In genomic region chr20:49846206-49846807, GRCh38 we compare ENCODE assay signal across 8 cellular contexts. TPM values are rescaled to one million over a fixed set of nuclear protein-coding genes. Genes with fewer than 3 reads are reported as not detected.
A peak's percentile ranks its signal among the peaks of the same experiment; 100 is the strongest.
DNase-seq lines count a peak whose midpoint lies in the region; ATAC-seq and TF ChIP-seq lines count a peak whose summit lies in the region.

No MANE protein-coding gene starts in this region.

- DNase-seq in CD4-positive, CD25-positive, alpha-beta regulatory T cell: peak; percentile 27 to 69 (median 67)
- DNase-seq in HCEC 1CT: peak; percentile 57
- DNase-seq in NCI-H748 (lab: John Stamatoyannopoulos, UW; ENCODE audit: unreplicated experiment): peak; percentile 31
- peak; percentile 76 for DNase-seq in activated CD8-positive, alpha-beta T cell treated with anti-CD3 and anti-CD28 coated beads, Interleukin-2, amount 10 ng/mL, durations not matched to agents 7 days and 5 days
- peak; percentile 80 for DNase-seq in fibroblast of peridontal ligament (ENCODE audit: extremely low read depth)
- peak; percentile 42 for DNase-seq in omental fat pad (ENCODE audit: low spot score)
- DNase-seq in aorta: no peak

- peaks cover 17 to 32% (median 21%) of the 10 kb centered on the region in 4 donors for H3K4me1 Mint-ChIP-seq in CD4-positive, CD25-positive, alpha-beta regulatory T cell
- peaks cover 9% of the 10 kb centered on the region for H3K4me1 Mint-ChIP-seq in activated CD8-positive, alpha-beta T cell treated with anti-CD3 and anti-CD28 coated beads, Interleukin-2, amount 10 ng/mL, durations not matched to agents 7 days and 5 days (ENCODE audit: low read depth)

- H3K27me3 Mint-ChIP-seq in CD4-positive, CD25-positive, alpha-beta regulatory T cell: no peaks in the 10 kb centered on the region
- no peaks in the 10 kb centered on the region for H3K27me3 Mint-ChIP-seq in activated CD8-positive, alpha-beta T cell treated with anti-CD3 and anti-CD28 coated beads, Interleukin-2, amount 10 ng/mL, durations not matched to agents 7 days and 5 days (ENCODE audit: low read depth)

- intact Hi-C loops in aorta (cut with DNase I): loop anchor here (5.0 to 10.0 kb wide), 2 partner anchors 132 to 304 kb away; partner anchors contain the start of gene B4GALT5 (in 1 of the 2)

- POLR2A ChIA-PET in activated CD8-positive, alpha-beta T cell treated with anti-CD3 and anti-CD28 coated beads, Interleukin-2, amount 10 ng/mL, durations not matched to agents 7 days and 5 days (lab: Charles Lee): interaction anchor here (0.7 kb wide), 1 partner anchor 198 kb away, joined by 3 read pairs; no protein-coding TSS in a partner anchor

- CTCF ChIA-PET in activated CD8-positive, alpha-beta T cell treated with anti-CD3 and anti-CD28 coated beads, Interleukin-2, amount 10 ng/mL, durations not matched to agents 7 days and 5 days (lab: Charles Lee): interaction anchor here (0.6 to 8.2 kb wide), 50 partner anchors 9 to 312 kb away, joined by 3 to 155 read pairs (median 4); partner anchors contain the start of genes B4GALT5 and SLC9A8

- H3K36me3 ChIP-seq in CD4-positive, CD25-positive, alpha-beta regulatory T cell (ENCODE audit: control insufficient read depth, insufficient read depth, low read length): peaks cover 36% of the 10 kb centered on the region
- no peaks in the 10 kb centered on the region for H3K36me3 ChIP-seq in aorta (ENCODE audit: control insufficient read depth in 1 of 2, insufficient read depth in 2 of 2, low read length in 1 of 2)

- no peak overlapping the region for H3K4me3 ChIP-seq in CD4-positive, CD25-positive, alpha-beta regulatory T cell (ENCODE audit: low read depth, low read length)
- no peak overlapping the region for H3K4me3 ChIP-seq in aorta (ENCODE audit: low read length in 2 of 2)

- H3K27ac ChIP-seq in CD4-positive, CD25-positive, alpha-beta regulatory T cell (ENCODE audit: insufficient read depth, low read length, poor library complexity, severe bottlenecking): no peak overlapping the region
- H3K27ac ChIP-seq in aorta (ENCODE audit: low read depth in 1 of 2, low read length in 2 of 2): no peak overlapping the region

- H3K9me3 Mint-ChIP-seq in CD4-positive, CD25-positive, alpha-beta regulatory T cell: no peaks in the 10 kb centered on the region
- H3K9me3 Mint-ChIP-seq in activated CD8-positive, alpha-beta T cell treated with anti-CD3 and anti-CD28 coated beads, Interleukin-2, amount 10 ng/mL, durations not matched to agents 7 days and 5 days (ENCODE audit: insufficient read depth): no peaks in the 10 kb centered on the region

- peaks cover 17% of the 10 kb centered on the region for H3K4me1 ChIP-seq in CD4-positive, CD25-positive, alpha-beta regulatory T cell (ENCODE audit: control insufficient read depth, insufficient read depth, low read length, poor library complexity, severe bottlenecking)
- peaks cover 5 to 11% of the 10 kb centered on the region in 2 donors for H3K4me1 ChIP-seq in aorta (ENCODE audit: control insufficient read depth in 1 of 2, insufficient read depth in 2 of 2, low read length in 2 of 2)

- no peaks in the 10 kb centered on the region for H3K9me3 ChIP-seq in CD4-positive, CD25-positive, alpha-beta regulatory T cell (ENCODE audit: control insufficient read depth in 2 of 2, low read length in 2 of 2)
- no peaks in the 10 kb centered on the region for H3K9me3 ChIP-seq in aorta (ENCODE audit: control insufficient read depth, low read length)

- no peak overlapping the region for H3K27ac Mint-ChIP-seq in CD4-positive, CD25-positive, alpha-beta regulatory T cell
- no peak overlapping the region for H3K27ac Mint-ChIP-seq in activated CD8-positive, alpha-beta T cell treated with anti-CD3 and anti-CD28 coated beads, Interleukin-2, amount 10 ng/mL, durations not matched to agents 7 days and 5 days

- peaks cover 35% of the 10 kb centered on the region for H3K36me3 Mint-ChIP-seq in CD4-positive, CD25-positive, alpha-beta regulatory T cell
- peaks cover 29% of the 10 kb centered on the region for H3K36me3 Mint-ChIP-seq in activated CD8-positive, alpha-beta T cell treated with anti-CD3 and anti-CD28 coated beads, Interleukin-2, amount 10 ng/mL, durations not matched to agents 7 days and 5 days (ENCODE audit: low read depth)

- no peaks in the 10 kb centered on the region for H3K27me3 ChIP-seq in CD4-positive, CD25-positive, alpha-beta regulatory T cell (ENCODE audit: control insufficient read depth, insufficient read depth, low read length)
- H3K27me3 ChIP-seq in aorta (ENCODE audit: control insufficient read depth in 1 of 2, insufficient read depth in 2 of 2, low read length in 1 of 2): no peaks in the 10 kb centered on the region

- no peak overlapping the region for H3K4me3 Mint-ChIP-seq in CD4-positive, CD25-positive, alpha-beta regulatory T cell
- H3K4me3 Mint-ChIP-seq in activated CD8-positive, alpha-beta T cell treated with anti-CD3 and anti-CD28 coated beads, Interleukin-2, amount 10 ng/mL, durations not matched to agents 7 days and 5 days: no peak overlapping the region

- peak; percentile 70 to 74 for ATAC-seq in CD4-positive, CD25-positive, alpha-beta regulatory T cell (ENCODE audit: low read depth in 2 of 2)
- peak; percentile 85 for ATAC-seq in activated CD8-positive, alpha-beta T cell treated with anti-CD3 and anti-CD28 coated beads, Interleukin-2, amount 10 ng/mL, durations not matched to agents 7 days and 5 days
- ATAC-seq in omental fat pad (ENCODE audit: low FRiP score) (peak; percentile 64), aorta (ENCODE audit: low FRiP score) (peak; percentile 70), HG02970 (IDR thresholded peaks at IDR 0.05; ENCODE audit: low FRiP score, unreplicated experiment) (no peak)

- WGBS in aorta, 2 donors: 62 to 67% methylated on average over 6 of the region's 6 CpGs

- no peak for TF ChIP-seq CTCF in omental fat pad (IDR thresholded peaks at IDR 0.05)

RNA-seq across cellular contexts. Expression of gene SLC9A8, which starts 33.7 kb away (rescaled TPM):
- 47.4 TPM for total RNA-seq in CD4-positive, CD25-positive, alpha-beta regulatory T cell
- 1 to 10 TPM; 4.9 to 8.7 (median 7.0) TPM for polyA plus RNA-seq in CD4-positive, CD25-positive, alpha-beta regulatory T cell
- total RNA-seq in activated CD8-positive, alpha-beta T cell treated with anti-CD3 and anti-CD28 coated beads, Interleukin-2, amount 10 ng/mL, durations not matched to agents 7 days and 5 days: 10 to 100 TPM; 19.4 to 20.5 TPM
- total RNA-seq in omental fat pad: 10 to 100 TPM in 3 of 4 donors, 1 to 10 TPM in 1; 8.0 to 13.3 (median 10.7) TPM
- 10 to 100 TPM; 12.5 to 14.6 TPM for total RNA-seq in aorta
- polyA plus RNA-seq in aorta: 10 to 100 TPM in 1 of 2 donors, 1 to 10 TPM in 1; 2.8 to 10.6 TPM

Comparison
In these comparisons a context has a peak if more than half of its experiments do, and no peak if none do; other contexts are left out.
1. DNase-seq: peak in CD4-positive, CD25-positive, alpha-beta regulatory T cell (3 of 3), HCEC 1CT (single experiment), NCI-H748 (single experiment), activated CD8-positive, alpha-beta T cell treated with anti-CD3 and anti-CD28 coated beads, Interleukin-2, amount 10 ng/mL, durations not matched to agents 7 days and 5 days (single experiment), fibroblast of peridontal ligament (single experiment) and omental fat pad (single experiment); none in aorta (0 of 2).